Comparison of ENCODE assay signal across 18 cellular contexts in genomic region chr17:49490271-49490670, GRCh38.
"Had no signal": no experiment of that assay in that cellular context is flagged by ENCODE, and none has a peak within 500 bp of the region (broad histone marks: within the 10 kb centered on the region; RNA-seq: fewer than 3 reads in every experiment).

No MANE protein-coding gene starts in this region.

- ATAC-seq: left cardiac atrium; left ventricle myocardium superior; naive thymus-derived CD4-positive, alpha-beta T cell; stimulated activated naive B cell treated with anti-CD40 and anti-IgM and Interleukin-4, amounts not matched to agents 10 μg/mL and 1 μg/mL and 100 μg/mL, for 72 hours; stimulated activated naive CD8-positive, alpha-beta T cell treated with anti-CD3 and anti-CD28 coated beads, Interleukin-15, amount 100 ng/mL, for 72 hours had no signal

- H3K4me3 Mint-ChIP-seq: naive thymus-derived CD4-positive, alpha-beta T cell; stimulated activated naive B cell treated with anti-CD40 and anti-IgM and Interleukin-4, amounts not matched to agents 10 μg/mL and 1 μg/mL and 100 μg/mL, for 72 hours; stimulated activated naive CD8-positive, alpha-beta T cell treated with anti-CD3 and anti-CD28 coated beads, Interleukin-15, amount 100 ng/mL, for 72 hours had no signal

- H3K27ac Mint-ChIP-seq: naive thymus-derived CD4-positive, alpha-beta T cell; stimulated activated naive B cell treated with anti-CD40 and anti-IgM and Interleukin-4, amounts not matched to agents 10 μg/mL and 1 μg/mL and 100 μg/mL, for 72 hours; stimulated activated naive CD8-positive, alpha-beta T cell treated with anti-CD3 and anti-CD28 coated beads, Interleukin-15, amount 100 ng/mL, for 72 hours had no signal

- DNase-seq: cortex of kidney; dorsolateral prefrontal cortex; effector CD8-positive, alpha-beta T cell; foreskin melanocyte; head of caudate nucleus; kidney; left cardiac atrium; left ventricle myocardium superior; naive thymus-derived CD4-positive, alpha-beta T cell; nucleus accumbens; ovary; sigmoid colon; stimulated activated CD4-positive, alpha-beta T cell treated with anti-CD3 and anti-CD28 coated beads, Interleukin-2, amount 100 ng/mL, for 24 hours; stimulated activated CD4-positive, alpha-beta T cell treated with anti-CD3 and anti-CD28 coated beads, Interleukin-4, amount 100 ng/mL, for 4 hours; stimulated activated naive B cell treated with anti-CD40 and anti-IgM and Interleukin-4, amounts not matched to agents 10 μg/mL and 1 μg/mL and 100 μg/mL, for 72 hours; stimulated activated naive CD8-positive, alpha-beta T cell treated with anti-CD3 and anti-CD28 coated beads, Interleukin-15, amount 100 ng/mL, for 72 hours; testis had no signal

- H3K36me3 Mint-ChIP-seq: stimulated activated naive B cell treated with anti-CD40 and anti-IgM and Interleukin-4, amounts not matched to agents 10 μg/mL and 1 μg/mL and 100 μg/mL, for 72 hours had no signal

- H3K9me3 Mint-ChIP-seq: naive thymus-derived CD4-positive, alpha-beta T cell; neural crest cell; stimulated activated naive B cell treated with anti-CD40 and anti-IgM and Interleukin-4, amounts not matched to agents 10 μg/mL and 1 μg/mL and 100 μg/mL, for 72 hours; stimulated activated naive CD8-positive, alpha-beta T cell treated with anti-CD3 and anti-CD28 coated beads, Interleukin-15, amount 100 ng/mL, for 72 hours had no signal
